ENCODE assay signal across 8 cellular contexts in the genomic region with DNA sequence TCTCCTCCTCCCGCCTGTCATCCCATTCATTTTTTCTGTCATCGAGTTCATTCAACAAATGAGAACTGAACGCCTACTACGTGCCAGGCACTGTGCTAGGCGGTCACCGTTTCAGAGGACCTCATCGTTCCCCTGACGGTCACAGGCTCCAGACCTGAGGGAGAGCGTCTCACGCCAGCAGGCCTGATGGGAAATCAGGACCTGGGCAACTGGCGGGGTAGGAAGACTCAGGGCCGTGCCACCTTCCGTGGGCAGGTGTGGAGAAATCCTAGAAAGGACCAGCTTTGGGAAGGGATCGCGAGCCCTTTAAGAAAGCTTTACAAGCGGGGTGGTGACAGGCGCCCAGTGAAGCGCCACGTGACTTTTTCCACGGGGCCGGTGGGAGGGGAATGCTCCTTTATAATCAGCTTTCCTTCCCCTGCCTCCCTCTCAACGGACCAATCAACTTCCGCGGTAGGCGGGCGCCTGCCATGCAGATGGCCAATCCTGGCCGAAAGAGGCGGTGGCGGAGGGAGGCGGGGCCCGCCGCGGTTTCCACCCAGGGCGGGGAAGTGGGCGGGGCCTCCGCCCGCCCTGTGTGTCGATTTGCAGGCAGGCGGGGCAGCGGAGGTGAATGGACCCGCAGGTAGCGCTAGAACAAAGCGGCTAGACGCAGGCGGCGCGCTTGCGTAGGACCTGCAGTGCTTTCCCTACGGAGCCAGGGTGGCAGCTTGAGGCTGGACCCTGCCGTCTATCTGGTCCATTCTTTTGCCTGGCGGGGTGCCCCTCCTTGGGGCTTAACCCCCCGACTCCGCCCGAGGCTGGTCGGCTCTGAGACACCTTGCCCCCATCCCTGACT.
A peak's percentile ranks its signal among the peaks of the same experiment; 100 is the strongest.
DNase-seq lines count a peak whose midpoint lies in the region; ATAC-seq and TF ChIP-seq lines count a peak whose summit lies in the region.

No MANE protein-coding gene starts in this region.

- peak overlapping the region; percentile 88 for H3K4me3 Mint-ChIP-seq in activated naive CD4-positive, alpha-beta T cell treated with anti-CD3 and anti-CD28 coated beads, Interleukin-2, amount 50 U/mL, for 24 hours

- ATAC-seq in HG02588 (IDR thresholded peaks at IDR 0.05; ENCODE audit: unreplicated experiment), result peak; percentile 76

- H3K36me3 ChIP-seq in SK-N-MC (ENCODE audit: insufficient read depth, low read length) (peaks cover 13% of the 10 kb centered on the region; the same call in 1 of the 2 replicates), neutrophil (no peaks in the 10 kb centered on the region)

- peaks cover 47 to 49% of the 10 kb centered on the region in 2 experiments for H3K4me1 ChIP-seq in neutrophil (ENCODE audit: control insufficient read depth in 1 of 2, insufficient read depth in 1 of 2, low read depth in 1 of 2, low read length in 1 of 2)

- no peaks in the 10 kb centered on the region for H3K27me3 Mint-ChIP-seq in activated naive CD4-positive, alpha-beta T cell treated with anti-CD3 and anti-CD28 coated beads, Interleukin-2, amount 50 U/mL, for 24 hours

- H3K4me3 ChIP-seq in GM08714 (ENCODE audit: low read length), result peak overlapping the region; percentile 68
- H3K4me3 ChIP-seq in SK-N-MC, result peak overlapping the region; percentile 79
- peak overlapping the region; percentile 74 to 88 for H3K4me3 ChIP-seq in neutrophil (ENCODE audit: low read depth in 1 of 2, low read length in 1 of 2)

- DNase-seq in NCI-H1048 (lab: John Stamatoyannopoulos, UW), result peak; percentile 98
- DNase-seq in SK-N-MC (ENCODE audit: low read depth, low spot score), result peak; percentile 85
- DNase-seq in germinal center (ENCODE audit: low spot score), result peak; percentile 99
- DNase-seq in substantia nigra (lab: John Stamatoyannopoulos, UW), result peak; percentile 88 to 100 (median 99)

- peak overlapping the region; percentile 32 for H3K9ac ChIP-seq in SK-N-MC (ENCODE audit: insufficient read length)

- H3K27me3 ChIP-seq in neutrophil, result no peaks in the 10 kb centered on the region

- H3K27ac ChIP-seq in SK-N-MC (peak overlapping the region; percentile 60; the same call in 1 of the 2 replicates), neutrophil (peak overlapping the region; percentile 91), substantia nigra (ENCODE audit: low read depth, low read length, poor library complexity, severe bottlenecking) (peak overlapping the region; percentile 95)

- peak; percentile 56 for TF ChIP-seq CTCF in neutrophil (IDR thresholded peaks at IDR 0.05)

- H3K36me3 Mint-ChIP-seq in activated naive CD4-positive, alpha-beta T cell treated with anti-CD3 and anti-CD28 coated beads, Interleukin-2, amount 50 U/mL, for 24 hours, result peaks cover 6% of the 10 kb centered on the region

- H3K4me1 Mint-ChIP-seq in activated naive CD4-positive, alpha-beta T cell treated with anti-CD3 and anti-CD28 coated beads, Interleukin-2, amount 50 U/mL, for 24 hours, result peaks cover 30% of the 10 kb centered on the region

- no peaks in the 10 kb centered on the region for H3K9me3 Mint-ChIP-seq in activated naive CD4-positive, alpha-beta T cell treated with anti-CD3 and anti-CD28 coated beads, Interleukin-2, amount 50 U/mL, for 24 hours

- no peaks in the 10 kb centered on the region for H3K9me3 ChIP-seq in SK-N-MC (ENCODE audit: low read depth, low read length)
- H3K9me3 ChIP-seq in neutrophil, result no peaks in the 10 kb centered on the region

- H3K27ac Mint-ChIP-seq in activated naive CD4-positive, alpha-beta T cell treated with anti-CD3 and anti-CD28 coated beads, Interleukin-2, amount 50 U/mL, for 24 hours, result peak overlapping the region; percentile 88

Comparison
In these comparisons a context has a peak if more than half of its experiments do, and no peak if none do; other contexts are left out.
1. Peak in every context shown above with its lines: DNase-seq, ATAC-seq, H3K4me3 ChIP-seq and H3K27ac ChIP-seq.